In genomic region chr22:36671398-36671797, GRCh38 we compare ENCODE assay signal across 21 cellular contexts. TPM values are rescaled to one million over a fixed set of nuclear protein-coding genes. Genes with fewer than 3 reads are reported as not detected.
DNase-seq lines count a peak whose midpoint lies in the region; ATAC-seq and TF ChIP-seq lines count a peak whose summit lies in the region.
"Had no signal": no experiment of that assay in that cellular context is flagged by ENCODE, and none has a peak within 500 bp of the region (broad histone marks: within the 10 kb centered on the region; RNA-seq: fewer than 3 reads in every experiment).

No MANE protein-coding gene starts in this region.

- H3K4me3 ChIP-seq in mesodermal cell (ENCODE audit: extremely low read depth, insufficient read depth, low read length, poor library complexity, severe bottlenecking) = no peak overlapping the region
- H3K4me3 ChIP-seq in A673 (ENCODE audit: low read depth, low read length, poor library complexity, severe bottlenecking) = no peak overlapping the region
- H3K4me3 ChIP-seq: BLaER1 treated with 17β-estradiol and CSF1 and Interleukin-3, amounts not matched to agents 10 nM and 100 nM; GM23338; HAP-1; Peyer's patch had no signal

- H3K36me3 ChIP-seq in mesodermal cell (ENCODE audit: control insufficient read depth, insufficient read depth, low read length) (no peaks in the 10 kb centered on the region), A673 (ENCODE audit: insufficient read depth, low read length, poor library complexity, severe bottlenecking) (no peaks in the 10 kb centered on the region)
- H3K36me3 ChIP-seq: BLaER1 treated with 17β-estradiol and CSF1 and Interleukin-3, amounts not matched to agents 10 nM and 100 nM; HAP-1; Peyer's patch had no signal

- in situ Hi-C loops in G401 (cut with HindIII; ENCODE audit: low sequenced_read_pairs) = no loop called here

- CTCF ChIA-PET in A673 (lab: Charles Lee) = no interaction called here

- no peaks in the 10 kb centered on the region for H3K36me3 Mint-ChIP-seq in brain
- H3K36me3 Mint-ChIP-seq: CD4-positive, alpha-beta memory T cell had no signal

- H3K4me3 Mint-ChIP-seq in brain = peak overlapping the region in 2 of 5 experiments; percentile 23 to 52
- H3K4me3 Mint-ChIP-seq: CD4-positive, alpha-beta memory T cell; GM23338 had no signal

- no peaks in the 10 kb centered on the region for H3K9me3 ChIP-seq in mesodermal cell (ENCODE audit: control insufficient read depth, low read length)
- no peaks in the 10 kb centered on the region for H3K9me3 ChIP-seq in A673 (ENCODE audit: low read depth, low read length, poor library complexity, severe bottlenecking)
- H3K9me3 ChIP-seq: BLaER1 treated with 17β-estradiol and CSF1 and Interleukin-3, amounts not matched to agents 10 nM and 100 nM; Caco-2; HAP-1; Peyer's patch had no signal

- H3K27ac ChIP-seq in mesodermal cell (ENCODE audit: low read depth, low read length, severe bottlenecking) (peak overlapping the region; percentile 16), A673 (ENCODE audit: low read depth, low read length, poor library complexity, severe bottlenecking) (no peak overlapping the region)
- H3K27ac ChIP-seq: BLaER1 treated with 17β-estradiol and CSF1 and Interleukin-3, amounts not matched to agents 10 nM and 100 nM; Peyer's patch had no signal

- ATAC-seq in HG02938 (IDR thresholded peaks at IDR 0.05; ENCODE audit: unreplicated experiment) = no peak
- ATAC-seq: GM23338 had no signal

- no peaks in the 10 kb centered on the region for H3K27me3 ChIP-seq in A673 (replicated peaks; ENCODE audit: insufficient read depth, low read depth, low read length, poor library complexity)
- H3K27me3 ChIP-seq: BLaER1 treated with 17β-estradiol and CSF1 and Interleukin-3, amounts not matched to agents 10 nM and 100 nM; Peyer's patch had no signal

- TF ChIP-seq CTCF in brain (conservative IDR thresholded peaks at IDR 0.05) = no peak
- no peak for TF ChIP-seq CTCF in A673 (conservative IDR thresholded peaks at IDR 0.05; ENCODE audit: low read depth, low read length)

- no TSS peak for BruUV-seq in A673 (replicated peaks; lab: Mats Ljungman, UMichigan)

- peaks cover 3% of the 10 kb centered on the region for H3K4me1 ChIP-seq in mesodermal cell (ENCODE audit: control insufficient read depth, insufficient read depth, low read length, poor library complexity, severe bottlenecking)
- no peaks in the 10 kb centered on the region for H3K4me1 ChIP-seq in A673 (ENCODE audit: insufficient read depth, low read length, poor library complexity, severe bottlenecking)
- H3K4me1 ChIP-seq: Caco-2, HAP-1, Peyer's patch had no signal

- WGBS in mesodermal cell (ENCODE audit: insufficient coverage in 2 of 2), 2 experiments = 61 to 87% methylated on average over 9 to 10 of the region's 10 CpGs

- H3K4me1 Mint-ChIP-seq in brain = peaks cover 18% of the 10 kb centered on the region

- POLR2A ChIA-PET in A673 (lab: Charles Lee; ENCODE audit: low non-redundant PET) = no interaction called here

- no peaks in the 10 kb centered on the region for H3K27me3 Mint-ChIP-seq in brain

- intact Hi-C loops in posterior vena cava (cut with DNase I) (no loop called here), A673 (cut with micrococcal nuclease; ENCODE audit: unreplicated experiment) (no loop called here)

- H3K9me3 Mint-ChIP-seq in brain = no peaks in the 10 kb centered on the region
- H3K9me3 Mint-ChIP-seq: CD4-positive, alpha-beta memory T cell; GM23338 had no signal

- DNase-seq in G401 (ENCODE audit: low spot score) (peak; percentile 87), posterior vena cava (ENCODE audit: low spot score) (peak; percentile 14), GM19240 (ENCODE audit: insufficient read length, low spot score) (no peak), A673 (ENCODE audit: low spot score) (no peak)
- DNase-seq: Caco-2; CD4-positive, alpha-beta memory T cell; DMS 273 treated with DMSO at 0.1 percent for 48 hours; DMS79 treated with DMSO at 0.1 percent for 48 hours; KG1; NCI-H1105; NCI-H146; NCI-H2029; NCI-H446 treated with DMSO at 0.1 percent for 48 hours; Peyer's patch had no signal

- H3K27ac Mint-ChIP-seq in brain = peak overlapping the region in 4 of 5 experiments; percentile 20 to 73 (median 56)
- H3K27ac Mint-ChIP-seq: CD4-positive, alpha-beta memory T cell; GM23338 had no signal

RNA-seq across cellular contexts. Expression of gene CACNG2, which starts 32.2 kb away (rescaled TPM):
- not detected in 2 replicates for total RNA-seq in G401 (2014; rRNA removed; shearing (Covaris generic))
- 0.61 TPM for polyA plus RNA-seq in brain (ENCODE audit: insufficient read depth, low read depth, low replicate concordance)
- polyA plus RNA-seq in mesodermal cell (2013, experiment 1 of 2) = not detected
- polyA plus RNA-seq in mesodermal cell (2013, experiment 2 of 2) = not detected
- not detected for total RNA-seq in posterior vena cava
- not detected in 2 replicates for total RNA-seq in A673 (2021)
- total RNA-seq: Caco-2; CD4-positive, alpha-beta memory T cell; GM23338; HT1080; Peyer's patch had no signal
- polyA plus RNA-seq: CD4-positive, alpha-beta memory T cell; GM23338 had no signal

Comparison
In these comparisons a context has a peak if more than half of its experiments do, and no peak if none do; other contexts are left out.
1. DNase-seq: peak in G401 (single experiment) and posterior vena cava (single experiment); none in GM19240 (single experiment) and A673 (single experiment).